ENCODE assay signal across 21 cellular contexts in the genomic region with DNA sequence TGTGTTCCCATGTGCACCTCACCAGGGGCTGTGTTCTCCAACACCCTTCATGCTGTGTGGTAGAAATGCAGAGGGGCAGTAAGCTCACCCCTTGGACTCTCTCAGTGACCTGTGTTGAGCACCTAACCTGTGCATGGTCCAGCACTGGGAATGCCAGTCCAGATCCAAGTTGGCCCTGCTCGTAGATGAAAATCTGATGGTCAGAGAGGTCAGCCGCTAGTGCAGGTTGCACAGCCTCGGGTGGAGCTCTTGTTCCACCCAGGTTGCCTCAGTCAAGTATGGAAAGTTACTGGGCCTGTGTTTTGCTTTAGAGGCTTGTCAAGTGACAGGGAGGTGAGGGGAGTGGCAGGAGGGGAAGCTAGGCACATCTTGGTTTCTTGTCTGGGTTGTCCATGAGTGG.
"Had no signal": no experiment of that assay in that cellular context is flagged by ENCODE, and none has a peak within 500 bp of the region (broad histone marks: within the 10 kb centered on the region; RNA-seq: fewer than 3 reads in every experiment).

No MANE protein-coding gene starts in this region.

- H3K27ac ChIP-seq: prostate gland, right atrium auricular region, sigmoid colon, stomach, thyroid gland, vagina had no signal

- H3K9me3 Mint-ChIP-seq: effector memory CD8-positive, alpha-beta T cell; memory B cell; naive B cell; natural killer cell treated with Interleukin-12 subunit alpha and Interleukin-12 subunit beta and Interleukin-15 and Interleukin-18, amount 100 ng/mL, for 72 hours; neural crest cell; stimulated activated effector memory CD8-positive, alpha-beta T cell treated with anti-CD3 and anti-CD28 coated beads, Interleukin-12 subunit alpha, Interleukin-12 subunit beta, amount 100 ng/mL, for 72 hours had no signal

- DNase-seq: cortex of kidney; effector memory CD8-positive, alpha-beta T cell; mucosa of descending colon; naive B cell; sigmoid colon; stimulated activated CD4-positive, alpha-beta T cell treated with anti-CD3 and anti-CD28 coated beads, Interleukin-2, amount 100 ng/mL, for 24 hours; stimulated activated CD4-positive, alpha-beta T cell treated with anti-CD3 and anti-CD28 coated beads, Interleukin-4, amount 100 ng/mL, for 24 hours; stimulated activated naive CD4-positive, alpha-beta T cell treated with Interleukin-2 at 50 U/mL for 16 hours; stomach; thyroid gland; trophoblast cell had no signal

- H3K9me3 ChIP-seq: mucosa of descending colon, prostate gland, right atrium auricular region, sigmoid colon, stomach, thyroid gland, vagina had no signal

- ATAC-seq: effector memory CD8-positive, alpha-beta T cell; left lobe of liver; mucosa of descending colon; natural killer cell treated with Interleukin-12 subunit alpha and Interleukin-12 subunit beta and Interleukin-15 and Interleukin-18, amount 100 ng/mL, for 72 hours; stimulated activated effector memory CD8-positive, alpha-beta T cell treated with anti-CD3 and anti-CD28 coated beads, Interleukin-12 subunit alpha, Interleukin-12 subunit beta, amount 100 ng/mL, for 72 hours had no signal

- H3K4me1 Mint-ChIP-seq: mesothelial cell of epicardium, neural crest cell had no signal

- H3K4me3 ChIP-seq: lung, mucosa of descending colon, prostate gland, right atrium auricular region, sigmoid colon, stomach, thyroid gland, vagina had no signal

- H3K27me3 Mint-ChIP-seq: effector memory CD8-positive, alpha-beta T cell; memory B cell; naive B cell; natural killer cell treated with Interleukin-12 subunit alpha and Interleukin-12 subunit beta and Interleukin-15 and Interleukin-18, amount 100 ng/mL, for 72 hours had no signal

- H3K4me3 Mint-ChIP-seq: effector memory CD8-positive, alpha-beta T cell; memory B cell; mesothelial cell of epicardium; naive B cell; natural killer cell treated with Interleukin-12 subunit alpha and Interleukin-12 subunit beta and Interleukin-15 and Interleukin-18, amount 100 ng/mL, for 72 hours; neural crest cell; stimulated activated effector memory CD8-positive, alpha-beta T cell treated with anti-CD3 and anti-CD28 coated beads, Interleukin-12 subunit alpha, Interleukin-12 subunit beta, amount 100 ng/mL, for 72 hours had no signal

- H3K27me3 ChIP-seq: right atrium auricular region, sigmoid colon, stomach, thyroid gland, vagina had no signal

- H3K4me1 ChIP-seq: right atrium auricular region, sigmoid colon, vagina had no signal

- H3K27ac Mint-ChIP-seq: effector memory CD8-positive, alpha-beta T cell; memory B cell; mesothelial cell of epicardium; natural killer cell treated with Interleukin-12 subunit alpha and Interleukin-12 subunit beta and Interleukin-15 and Interleukin-18, amount 100 ng/mL, for 72 hours; stimulated activated effector memory CD8-positive, alpha-beta T cell treated with anti-CD3 and anti-CD28 coated beads, Interleukin-12 subunit alpha, Interleukin-12 subunit beta, amount 100 ng/mL, for 72 hours had no signal
